ENCODE assay signal across 36 cellular contexts in genomic region chr12:10783252-10783651, GRCh38. TPM values are rescaled to one million over a fixed set of nuclear protein-coding genes. Genes with fewer than 3 reads are reported as not detected.
"Had no signal": no experiment of that assay in that cellular context is flagged by ENCODE, and none has a peak within 500 bp of the region (broad histone marks: within the 10 kb centered on the region; RNA-seq: fewer than 3 reads in every experiment).

No MANE protein-coding gene starts in this region.

- ATAC-seq: gastrocnemius medialis; heart left ventricle; left cardiac atrium; left lung; naive thymus-derived CD4-positive, alpha-beta T cell; sciatic nerve; stimulated activated effector memory CD8-positive, alpha-beta T cell treated with anti-CD3 and anti-CD28 coated beads, Interleukin-12 subunit alpha, Interleukin-12 subunit beta, amount 100 ng/mL, for 72 hours had no signal

- H3K9me3 ChIP-seq: esophagus muscularis mucosa, gastrocnemius medialis, heart left ventricle, left lung, stomach, thyroid gland had no signal

- H3K36me3 ChIP-seq: esophagus muscularis mucosa, gastrocnemius medialis, heart left ventricle, left lung, neural progenitor cell, stomach, thyroid gland had no signal

- H3K27me3 ChIP-seq: dorsolateral prefrontal cortex, esophagus muscularis mucosa, gastrocnemius medialis, hepatocyte, left lung, neural progenitor cell, stomach, thyroid gland had no signal

- DNase-seq: dorsolateral prefrontal cortex; effector CD8-positive, alpha-beta T cell; gastrocnemius medialis; heart left ventricle; left cardiac atrium; left lung; mesendoderm; midbrain; naive thymus-derived CD4-positive, alpha-beta T cell; stimulated activated CD4-positive, alpha-beta T cell treated with anti-CD3 and anti-CD28 coated beads, Interleukin-2, amount 100 ng/mL, for 24 hours; stimulated activated CD4-positive, alpha-beta T cell treated with anti-CD3 and anti-CD28 coated beads, Interleukin-4, amount 100 ng/mL, for 24 hours; stimulated activated naive CD4-positive, alpha-beta T cell treated with Interleukin-2 at 50 U/mL for 16 hours; stomach; thyroid gland had no signal

- H3K4me3 ChIP-seq: dorsolateral prefrontal cortex, esophagus muscularis mucosa, gastrocnemius medialis, heart left ventricle, hepatocyte, left lung, neural progenitor cell, stomach, thyroid gland had no signal

- H3K4me1 ChIP-seq: esophagus muscularis mucosa, gastrocnemius medialis, heart left ventricle, left lung, parathyroid adenoma, stomach, thyroid gland had no signal

- H3K27ac ChIP-seq: dorsolateral prefrontal cortex, esophagus muscularis mucosa, gastrocnemius medialis, heart left ventricle, hepatocyte, left lung, neural progenitor cell, parathyroid adenoma, stomach, thyroid gland had no signal

- H3K4me2 ChIP-seq: hepatocyte, neural progenitor cell had no signal

- FAIRE-seq: colon, endothelial cell of umbilical vein, islet of Langerhans had no signal

- H3K9ac ChIP-seq: neural progenitor cell, parathyroid adenoma had no signal

- H3K79me2 ChIP-seq: hepatocyte, parathyroid adenoma had no signal

- H2AFZ ChIP-seq: hepatocyte, neural progenitor cell, parathyroid adenoma had no signal

RNA-seq across cellular contexts. Expression of gene TAS2R7, which starts 19.2 kb away (rescaled TPM):
- total RNA-seq: endothelial cell of umbilical vein; epithelial cell of proximal tubule; esophagus muscularis mucosa; fibroblast of lung; gastrocnemius medialis; heart left ventricle; hepatocyte; kidney epithelial cell; left cardiac atrium; left lung; lower leg skin; lung microvascular endothelial cell; mucosa of gallbladder; naive thymus-derived CD4-positive, alpha-beta T cell; osteoblast; progenitor cell of endocrine pancreas; sciatic nerve; skeletal muscle tissue; stomach; subcutaneous adipose tissue; temporal lobe; urinary bladder had no signal
- polyA plus RNA-seq: endothelial cell of umbilical vein; fibroblast of lung; heart left ventricle; hepatocyte; naive thymus-derived CD4-positive, alpha-beta T cell; stomach; urinary bladder had no signal

RNA-seq across cellular contexts. Expression of gene TAS2R8, which starts 23.8 kb away (rescaled TPM):
- total RNA-seq: endothelial cell of umbilical vein; epithelial cell of proximal tubule; esophagus muscularis mucosa; glomerular endothelial cell; hepatocyte; left lung; lower leg skin; lung microvascular endothelial cell; mucosa of gallbladder; naive thymus-derived CD4-positive, alpha-beta T cell; skeletal muscle tissue; stomach; subcutaneous adipose tissue had no signal
- polyA plus RNA-seq: endothelial cell of umbilical vein; fibroblast of lung; heart left ventricle; hepatocyte; naive thymus-derived CD4-positive, alpha-beta T cell; stomach; urinary bladder had no signal

RNA-seq across cellular contexts. Expression of gene TAS2R9, which starts 26.7 kb away (rescaled TPM):
- total RNA-seq: endothelial cell of umbilical vein; epithelial cell of proximal tubule; esophagus muscularis mucosa; kidney epithelial cell; left cardiac atrium; left lung; lower leg skin; lung microvascular endothelial cell; mucosa of gallbladder; naive thymus-derived CD4-positive, alpha-beta T cell; osteoblast; sciatic nerve; subcutaneous adipose tissue; thyroid gland had no signal
- polyA plus RNA-seq: endothelial cell of umbilical vein; fibroblast of lung; heart left ventricle; hepatocyte; naive thymus-derived CD4-positive, alpha-beta T cell; stomach; urinary bladder had no signal

RNA-seq across cellular contexts. Expression of gene TAS2R10, which starts 42.9 kb away (rescaled TPM):
- total RNA-seq: epithelial cell of proximal tubule had no signal
- polyA plus RNA-seq: heart left ventricle; hepatocyte; naive thymus-derived CD4-positive, alpha-beta T cell; stomach; urinary bladder had no signal
